8 cellular contexts compared by ENCODE assay signal in the genomic region with DNA sequence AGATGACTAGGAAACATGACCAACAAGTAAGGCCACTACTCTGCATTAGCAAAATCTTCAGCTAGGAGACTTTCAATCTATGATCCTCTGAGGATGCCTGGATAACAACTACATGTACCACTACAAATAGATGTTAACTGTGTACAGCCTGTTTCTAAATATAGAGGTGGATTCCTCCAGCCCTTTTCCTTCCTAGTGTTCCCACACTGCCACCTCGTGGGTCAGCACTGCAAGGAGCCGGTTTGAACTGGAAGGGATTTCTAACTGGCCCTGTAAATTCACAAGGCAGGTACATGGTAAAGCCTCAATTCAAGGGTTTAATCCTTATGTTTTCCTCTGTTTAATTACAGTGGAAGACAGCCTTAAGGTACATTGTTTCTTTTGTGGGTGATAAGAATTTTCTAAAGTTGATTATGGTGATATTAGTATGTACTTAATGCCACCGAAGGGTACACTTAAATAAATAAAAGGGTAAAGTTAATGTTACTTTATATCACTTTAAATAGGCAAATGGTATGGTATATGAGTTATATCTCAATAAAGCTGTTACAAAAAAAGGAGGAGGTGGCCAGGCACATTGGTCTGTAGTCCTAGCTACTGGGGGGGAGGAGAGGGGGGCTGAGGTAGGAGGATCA. TPM values are rescaled to one million over a fixed set of nuclear protein-coding genes. Genes with fewer than 3 reads are reported as not detected.
DNase-seq lines count a peak whose midpoint lies in the region; ATAC-seq, FAIRE-seq and TF ChIP-seq lines count a peak whose summit lies in the region.

No MANE protein-coding gene starts in this region.

- TF ChIP-seq POLR2A in prostate gland (IDR thresholded peaks at IDR 0.05) (no peak), GM18505 (IDR thresholded peaks at IDR 0.05; ENCODE audit: borderline replicate concordance, extremely low read depth, insufficient read depth, insufficient read length) (no peak)

- intact Hi-C loops in prostate gland (cut with DNase I): loop anchor here (2.0 to 5.0 kb wide), 2 partner anchors 480 to 1342 kb away; no protein-coding TSS in a partner anchor

- H3K36me3 Mint-ChIP-seq in activated naive CD8-positive, alpha-beta T cell treated with anti-CD3 and anti-CD28 coated beads for 36 hours: peaks cover 7% of the 10 kb centered on the region

- H3K27ac Mint-ChIP-seq in activated naive CD8-positive, alpha-beta T cell treated with anti-CD3 and anti-CD28 coated beads for 36 hours: no peak overlapping the region

- H3K4me1 ChIP-seq in cardiac muscle cell (ENCODE audit: low read depth) (peaks cover 10% of the 10 kb centered on the region), prostate gland (replicated peaks) (no peaks in the 10 kb centered on the region)

- no peaks in the 10 kb centered on the region for H3K9me3 Mint-ChIP-seq in activated naive CD8-positive, alpha-beta T cell treated with anti-CD3 and anti-CD28 coated beads for 36 hours

- H3K27me3 Mint-ChIP-seq in activated naive CD8-positive, alpha-beta T cell treated with anti-CD3 and anti-CD28 coated beads for 36 hours: no peaks in the 10 kb centered on the region

- peaks cover 12% of the 10 kb centered on the region for H3K4me1 Mint-ChIP-seq in activated naive CD8-positive, alpha-beta T cell treated with anti-CD3 and anti-CD28 coated beads for 36 hours

- H3K36me3 ChIP-seq in cardiac muscle cell: no peaks in the 10 kb centered on the region
- H3K36me3 ChIP-seq in prostate gland: no peaks in the 10 kb centered on the region

- H3K4me3 Mint-ChIP-seq in activated naive CD8-positive, alpha-beta T cell treated with anti-CD3 and anti-CD28 coated beads for 36 hours: no peak overlapping the region

- H3K4me3 ChIP-seq in cardiac muscle cell (no peak overlapping the region), prostate gland (no peak overlapping the region)

- TF ChIP-seq CTCF in cardiac muscle cell (IDR thresholded peaks at IDR 0.05; ENCODE audit: low read depth, low read length) (peak; percentile 91), prostate gland (IDR thresholded peaks at IDR 0.05) (peak in 3 of 4 experiments; percentile 72 to 78 (median 73))

- no peaks in the 10 kb centered on the region for H3K9me3 ChIP-seq in cardiac muscle cell (ENCODE audit: low read depth)
- H3K9me3 ChIP-seq in prostate gland: no peaks in the 10 kb centered on the region

- peak; percentile 68 for DNase-seq in ELF-1 (ENCODE audit: low read depth, low spot score)
- peak; percentile 81 for DNase-seq in HTR-8/SVneo (ENCODE audit: insufficient read length, low spot score)
- peak; percentile 46 for DNase-seq in NOMO-1 treated with DMSO at 0.1 percent for 48 hours (lab: John Stamatoyannopoulos, UW; ENCODE audit: unreplicated experiment)
- peak; percentile 50 for DNase-seq in activated naive CD8-positive, alpha-beta T cell treated with anti-CD3 and anti-CD28 coated beads for 36 hours
- peak; percentile 84 to 87 for DNase-seq in cardiac muscle cell (ENCODE audit: low read depth in 1 of 2, low spot score in 1 of 2)
- DNase-seq in prostate gland (ENCODE audit: low spot score): peak; percentile 56
- no peak for DNase-seq in NCI-H187 treated with DMSO at 0.1 percent for 48 hours (lab: John Stamatoyannopoulos, UW)

- no peak for ATAC-seq in GM18505 (IDR thresholded peaks at IDR 0.05; ENCODE audit: unreplicated experiment)

- H3K27me3 ChIP-seq in cardiac muscle cell (no peaks in the 10 kb centered on the region), prostate gland (replicated peaks; ENCODE audit: insufficient read depth) (no peaks in the 10 kb centered on the region)

- 28% methylated on average over 3 of the region's 3 CpGs for WGBS in prostate gland

- H3K27ac ChIP-seq in cardiac muscle cell: peak overlapping the region; percentile 61
- H3K27ac ChIP-seq in prostate gland: no peak overlapping the region

- peak; percentile 16 for FAIRE-seq in HTR-8/SVneo (lab: Jason Lieb, UNC)

RNA-seq across cellular contexts. Expression of gene SMYD3, which starts 14.4 kb away (rescaled TPM):
- 10 to 100 TPM; 16.4 to 18.4 TPM for total RNA-seq in activated naive CD8-positive, alpha-beta T cell treated with anti-CD3 and anti-CD28 coated beads for 36 hours
- total RNA-seq in cardiac muscle cell: 47.2 and 48.0 TPM in 2 replicates
- 50.8 and 69.5 TPM in 2 replicates for polyA plus RNA-seq in cardiac muscle cell
- 10 to 100 TPM; 19.8 to 23.9 TPM for total RNA-seq in prostate gland
